10 cellular contexts compared by ENCODE assay signal in the genomic region with DNA sequence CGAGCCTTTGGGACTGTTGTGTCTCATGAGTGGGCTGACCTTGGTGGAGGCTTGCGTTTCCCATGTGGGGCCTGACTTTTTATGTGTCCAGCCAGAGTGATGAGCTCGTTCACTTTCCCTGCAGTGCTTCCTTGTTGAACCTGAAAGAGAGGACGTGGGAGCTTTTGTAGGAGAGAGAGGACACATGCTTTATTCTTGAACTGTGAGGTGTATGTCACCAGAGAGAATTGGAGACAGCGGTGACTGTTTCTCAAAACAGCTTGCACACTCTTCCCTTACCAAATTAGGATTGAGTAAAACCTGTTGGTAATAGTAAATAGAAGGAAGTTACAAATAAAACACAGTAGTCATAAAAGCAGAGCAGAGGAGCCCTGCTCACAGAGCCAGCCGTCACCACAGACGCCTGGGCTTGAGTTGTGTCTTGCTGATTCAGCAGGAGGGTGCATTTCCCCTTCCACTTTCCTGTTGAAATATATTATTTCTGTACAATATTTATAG.
DNase-seq lines count a peak whose midpoint lies in the region; ATAC-seq and TF ChIP-seq lines count a peak whose summit lies in the region.
"Had no signal": no experiment of that assay in that cellular context is flagged by ENCODE, and none has a peak within 500 bp of the region (broad histone marks: within the 10 kb centered on the region; RNA-seq: fewer than 3 reads in every experiment).

No MANE protein-coding gene starts in this region.

- intact Hi-C loops in right lobe of liver (cut with DNase I) (no loop called here), thyroid gland (cut with DNase I) (no loop called here)

- peak overlapping the region in 2 of 3 donors; percentile 53 to 73 for H3K27ac ChIP-seq in right lobe of liver
- peak overlapping the region in 2 of 3 donors; percentile 43 to 54 for H3K27ac ChIP-seq in thyroid gland

- ATAC-seq in activated T-cell treated with anti-CD3 and anti-CD28 coated beads, Interleukin-2, amount 50 U/mL, for 4 hours, result peak; percentile 31 to 56
- ATAC-seq in right lobe of liver (peak; percentile 40 to 59 (median 48)), GM21528 (IDR thresholded peaks at IDR 0.05; ENCODE audit: low FRiP score, unreplicated experiment) (no peak), HG02840 (IDR thresholded peaks at IDR 0.05; ENCODE audit: low FRiP score, unreplicated experiment) (no peak)
- ATAC-seq: PC-3 had no signal

- H3K4me1 Mint-ChIP-seq in activated T-cell treated with anti-CD3 and anti-CD28 coated beads, Interleukin-2, amount 50 U/mL, for 4 hours (ENCODE audit: low read depth), result peaks cover 93% of the 10 kb centered on the region

- no peak for TF ChIP-seq CTCF in right lobe of liver (IDR thresholded peaks at IDR 0.05)
- TF ChIP-seq CTCF in thyroid gland (IDR thresholded peaks at IDR 0.05), result no peak

- in situ Hi-C loops in HAP-1 (cut with MboI; ENCODE audit: low sequenced_read_pairs), result no loop called here

- peak; percentile 45 for TF ChIP-seq POLR2A in right lobe of liver (IDR thresholded peaks at IDR 0.05)
- no peak for TF ChIP-seq POLR2A in thyroid gland (IDR thresholded peaks at IDR 0.05)

- H3K4me3 ChIP-seq in right lobe of liver (no peak overlapping the region), thyroid gland (replicated peaks in 1 of 3) (no peak overlapping the region), HAP-1 (no peak overlapping the region)

- H3K36me3 ChIP-seq in right lobe of liver (no peaks in the 10 kb centered on the region), thyroid gland (no peaks in the 10 kb centered on the region), HAP-1 (replicated peaks) (no peaks in the 10 kb centered on the region; the same call in 1 of the 2 replicates)

- no peaks in the 10 kb centered on the region for H3K27me3 Mint-ChIP-seq in activated T-cell treated with anti-CD3 and anti-CD28 coated beads, Interleukin-2, amount 50 U/mL, for 4 hours (ENCODE audit: low read depth)

- H3K9me3 Mint-ChIP-seq in activated T-cell treated with anti-CD3 and anti-CD28 coated beads, Interleukin-2, amount 50 U/mL, for 4 hours, result no peaks in the 10 kb centered on the region

- H3K9me3 ChIP-seq in right lobe of liver, result no peaks in the 10 kb centered on the region
- no peaks in the 10 kb centered on the region for H3K9me3 ChIP-seq in thyroid gland
- H3K9me3 ChIP-seq in HAP-1, result no peaks in the 10 kb centered on the region

- peaks cover 21% of the 10 kb centered on the region for H3K36me3 Mint-ChIP-seq in activated T-cell treated with anti-CD3 and anti-CD28 coated beads, Interleukin-2, amount 50 U/mL, for 4 hours (ENCODE audit: insufficient read depth)

- H3K27me3 ChIP-seq in right lobe of liver, result no peaks in the 10 kb centered on the region
- no peaks in the 10 kb centered on the region for H3K27me3 ChIP-seq in thyroid gland
- no peaks in the 10 kb centered on the region for H3K27me3 ChIP-seq in HAP-1 (ENCODE audit: low read depth)

- WGBS in right lobe of liver (ENCODE audit: insufficient coverage, low coverage, low lambda C conversion rate, missing lambda C conversion rate), result 54% methylated on average over 6 of the region's 7 CpGs
- 77 to 82% methylated on average over 7 of the region's 7 CpGs for WGBS in thyroid gland, 2 donors

- DNase-seq in activated CD8-positive, alpha-beta memory T cell treated with anti-CD3 and anti-CD28 coated beads, Interleukin-2, amount 50 U/mL, for 4 hours, result peak; percentile 37
- no peak for DNase-seq in activated CD8-positive, alpha-beta memory T cell treated with anti-CD3 and anti-CD28 coated beads, Interleukin-2, amount 50 U/mL, for 48 hours
- no peak for DNase-seq in activated T-cell treated with anti-CD3 and anti-CD28 coated beads, Interleukin-2, amount 50 U/mL, for 4 hours
- DNase-seq in right lobe of liver (peak in 1 of 3 donors; percentile 53), thyroid gland (no peak), HAP-1 (ENCODE audit: low spot score in 2 of 2) (no peak)
- DNase-seq: PC-3, retina had no signal

- H3K4me1 ChIP-seq in right lobe of liver (peaks cover 0 to 20% (median 6%) of the 10 kb centered on the region in 4 donors), thyroid gland (peaks cover 31 to 47% of the 10 kb centered on the region in 2 donors), HAP-1 (peaks cover 17% of the 10 kb centered on the region)

- no peak overlapping the region for H3K4me3 Mint-ChIP-seq in activated T-cell treated with anti-CD3 and anti-CD28 coated beads, Interleukin-2, amount 50 U/mL, for 4 hours

Comparison
In these comparisons a context has a peak if more than half of its experiments do, and no peak if none do; other contexts are left out.
1. ATAC-seq: peak in activated T-cell treated with anti-CD3 and anti-CD28 coated beads, Interleukin-2, amount 50 U/mL, for 4 hours (2 of 2) and right lobe of liver (4 of 4); none in GM21528 (single experiment) and HG02840 (single experiment).